ENCODE assay signal across 8 cellular contexts in genomic region chr14:52730708-52731111, GRCh38. TPM values are rescaled to one million over a fixed set of nuclear protein-coding genes. Genes with fewer than 3 reads are reported as not detected.
DNase-seq lines count a peak whose midpoint lies in the region; ATAC-seq, FAIRE-seq and TF ChIP-seq lines count a peak whose summit lies in the region.

No MANE protein-coding gene starts in this region.

- H2BK12ac ChIP-seq in H9 (ENCODE audit: insufficient read length, low read depth, low read length): no peak overlapping the region
- H2BK12ac ChIP-seq in neuronal stem cell (ENCODE audit: low read length): no peak overlapping the region

- POLR2A ChIA-PET in endothelial cell of umbilical vein (lab: Charles Lee): interaction anchor here (1.0 kb wide), 1 partner anchor 30 kb away, joined by 4 read pairs; no protein-coding TSS in a partner anchor

- H3T11ph ChIP-seq in H9 (ENCODE audit: low read length): no peak overlapping the region

- peaks cover 25 to 47% of the 10 kb centered on the region in 2 experiments for H3K4me1 Mint-ChIP-seq in H9

- H3K9me1 ChIP-seq in endothelial cell of umbilical vein (replicated peaks; ENCODE audit: control insufficient read depth, extremely low read depth, insufficient read depth, low read length): no peaks in the 10 kb centered on the region

- H3K23me2 ChIP-seq in H9 (ENCODE audit: insufficient read length, low read depth, low read length, poor library complexity, severe bottlenecking): peaks cover 5% of the 10 kb centered on the region

- H4K8ac ChIP-seq in H9 (replicated peaks; ENCODE audit: insufficient read length, low read depth, low read length) (no peak overlapping the region), neuronal stem cell (ENCODE audit: low read depth, low read length) (no peak overlapping the region)

- H4K5ac ChIP-seq in H9 (ENCODE audit: insufficient read length, low read depth, low read length): no peak overlapping the region

- H3K4me2 ChIP-seq in H9 (ENCODE audit: insufficient read depth, insufficient read length, low read length) (peak overlapping the region; percentile 78), endothelial cell of umbilical vein (ENCODE audit: insufficient read depth, low read length) (peak overlapping the region; percentile 92), neuronal stem cell (ENCODE audit: insufficient read depth, low read length, poor library complexity, severe bottlenecking) (peak overlapping the region; percentile 61)

- peak overlapping the region; percentile 50 to 98 (median 88) for H3K4me3 ChIP-seq in endothelial cell of umbilical vein (replicated peaks in 1 of 3; ENCODE audit: insufficient read depth in 1 of 3, low read depth in 1 of 3, low read length in 3 of 3)
- peak overlapping the region; percentile 99 for H3K4me3 ChIP-seq in neuronal stem cell (ENCODE audit: low read length in 2 of 2)

- peak overlapping the region; percentile 27 for H2AFZ ChIP-seq in H9 (ENCODE audit: low read length)
- H2AFZ ChIP-seq in endothelial cell of umbilical vein (ENCODE audit: low read depth, low read length): peak overlapping the region; percentile 85
- peak overlapping the region; percentile 99 for H2AFZ ChIP-seq in neuronal stem cell (ENCODE audit: low read length)

- dilution Hi-C loops in endothelial cell of umbilical vein (cut with MboI; ENCODE audit: extremely low pct_ligation_motif_present, low sequenced_read_pairs): no loop called here

- peak overlapping the region; percentile 85 for H3K9ac ChIP-seq in H9 (ENCODE audit: extremely low read depth, insufficient read length, low read length)
- H3K9ac ChIP-seq in endothelial cell of umbilical vein (replicated peaks; ENCODE audit: extremely low read depth, insufficient read depth, low read length): peak overlapping the region; percentile 70
- H3K9ac ChIP-seq in neuronal stem cell (ENCODE audit: low read depth, low read length, poor library complexity): peak overlapping the region; percentile 98

- H3K56ac ChIP-seq in H9 (ENCODE audit: insufficient read length, low read depth, low read length): no peak overlapping the region

- H2BK15ac ChIP-seq in H9 (ENCODE audit: low read depth, low read length) (no peak overlapping the region), neuronal stem cell (ENCODE audit: low read length) (peak overlapping the region; percentile 96)

- H3K36me3 Mint-ChIP-seq in H9 (ENCODE audit: insufficient read depth in 1 of 3, low read depth in 3 of 3): peaks cover 18 to 48% (median 30%) of the 10 kb centered on the region in 3 experiments

- H3K79me2 ChIP-seq in H9 (ENCODE audit: insufficient read depth, low read length): no peaks in the 10 kb centered on the region; the same call in 1 of the 2 replicates
- peaks cover 16% of the 10 kb centered on the region for H3K79me2 ChIP-seq in endothelial cell of umbilical vein (ENCODE audit: control insufficient read depth, insufficient read depth, low read length)

- CTCF ChIA-PET in endothelial cell of umbilical vein (lab: Charles Lee): interaction anchor here (0.7 to 1.4 kb wide), 2 partner anchors 46 to 230 kb away, joined by 3 to 7 read pairs; no protein-coding TSS in a partner anchor

- H3K4me1 ChIP-seq in H9 (ENCODE audit: insufficient read depth, low read length): peaks cover 8% of the 10 kb centered on the region; the same call in 1 of the 2 replicates
- peaks cover 3% of the 10 kb centered on the region for H3K4me1 ChIP-seq in endothelial cell of umbilical vein (ENCODE audit: control insufficient read depth, extremely low read depth, insufficient read depth, low read length)
- peaks cover 2 to 6% of the 10 kb centered on the region in 2 donors for H3K4me1 ChIP-seq in neuronal stem cell (ENCODE audit: control insufficient read depth in 2 of 2, insufficient read depth in 1 of 2, low read depth in 1 of 2, low read length in 2 of 2)

- no peaks in the 10 kb centered on the region for H3K27me3 Mint-ChIP-seq in H9 (ENCODE audit: low read depth)

- peak overlapping the region; percentile 96 to 98 for H3K4me3 Mint-ChIP-seq in H9

- no peak overlapping the region for H4K91ac ChIP-seq in H9 (ENCODE audit: insufficient read length, low read depth, low read length)
- H4K91ac ChIP-seq in neuronal stem cell (ENCODE audit: low read depth, low read length, poor library complexity): no peak overlapping the region

- H2BK20ac ChIP-seq in H9 (ENCODE audit: low read depth, low read length, poor library complexity, severe bottlenecking): no peak overlapping the region

- H3K27ac Mint-ChIP-seq in H9: peak overlapping the region; percentile 96 to 99 (median 98)

- H2BK5ac ChIP-seq in H9 (ENCODE audit: insufficient read length, low read length) (no peak overlapping the region), neuronal stem cell (ENCODE audit: low read length) (no peak overlapping the region)

- H3K27me3 ChIP-seq in H9 (ENCODE audit: insufficient read depth, low read length): no peaks in the 10 kb centered on the region
- H3K27me3 ChIP-seq in endothelial cell of umbilical vein (ENCODE audit: control insufficient read depth in 2 of 2, insufficient read depth in 2 of 2, low read length in 2 of 2): no peaks in the 10 kb centered on the region
- no peaks in the 10 kb centered on the region for H3K27me3 ChIP-seq in neuronal stem cell (ENCODE audit: control insufficient read depth in 3 of 3, insufficient read depth in 3 of 3, low read depth in 1 of 3, low read length in 3 of 3)

- H4K20me1 ChIP-seq in H9 (ENCODE audit: control insufficient read depth, insufficient read depth, insufficient read length) (no peaks in the 10 kb centered on the region), endothelial cell of umbilical vein (replicated peaks; ENCODE audit: control insufficient read depth, extremely low read depth, insufficient read depth, low read length) (no peaks in the 10 kb centered on the region)

- FAIRE-seq in endothelial cell of umbilical vein (lab: Jason Lieb, UNC): no peak

- H3K14ac ChIP-seq in H9 (ENCODE audit: insufficient read depth, low read length) (peak overlapping the region; percentile 81), neuronal stem cell (ENCODE audit: low read length) (no peak overlapping the region)

- H3K36me3 ChIP-seq in endothelial cell of umbilical vein (ENCODE audit: control insufficient read depth in 2 of 2, extremely low read depth in 1 of 2, insufficient read depth in 2 of 2, low read length in 2 of 2) (peaks cover 0 to 6% of the 10 kb centered on the region in 2 experiments), neuronal stem cell (replicated peaks in 1 of 2; ENCODE audit: control insufficient read depth in 2 of 2, insufficient read depth in 2 of 2, low read length in 2 of 2) (peaks cover 6 to 71% of the 10 kb centered on the region in 2 donors)

- no peak for TF ChIP-seq POLR2A in endothelial cell of umbilical vein (IDR thresholded peaks at IDR 0.05; ENCODE audit: low read depth, low read length)

- no peak for DNase-seq in H9
- DNase-seq in RKO (ENCODE audit: low spot score): peak; percentile 44
- DNase-seq in endothelial cell of umbilical vein (ENCODE audit: low read depth, low spot score): peak; percentile 61
- DNase-seq in neuronal stem cell (ENCODE audit: low spot score): no peak
- DNase-seq in NCI-H2227 treated with DMSO at 0.1 percent for 48 hours (lab: John Stamatoyannopoulos, UW): no peak
- DNase-seq in stimulated activated CD4-positive, alpha-beta T cell treated with anti-CD3 and anti-CD28 coated beads, Interleukin-2, amount 100 ng/mL, for 24 hours: no peak

- BruUV-seq in endothelial cell of umbilical vein (replicated peaks; lab: Mats Ljungman, UMichigan): no TSS peak

- H3K9me3 Mint-ChIP-seq in H9: no peaks in the 10 kb centered on the region

- ATAC-seq in GM19395 (IDR thresholded peaks at IDR 0.05; ENCODE audit: unreplicated experiment) (no peak), HG02981 (IDR thresholded peaks at IDR 0.05; ENCODE audit: unreplicated experiment) (no peak)

- no peak for TF ChIP-seq CTCF in H9 (conservative IDR thresholded peaks at IDR 0.05)
- no peak for TF ChIP-seq CTCF in endothelial cell of umbilical vein (IDR thresholded peaks at IDR 0.05; ENCODE audit: extremely low read depth in 1 of 2, insufficient read depth in 1 of 2, low read depth in 1 of 2, low read length in 2 of 2)

- H3K18ac ChIP-seq in H9 (ENCODE audit: insufficient read length, low read depth, low read length) (no peak overlapping the region), neuronal stem cell (ENCODE audit: low read length) (peak overlapping the region; percentile 99)

- H2BK120ac ChIP-seq in H9 (ENCODE audit: low read depth, low read length, poor library complexity, severe bottlenecking) (no peak overlapping the region), neuronal stem cell (ENCODE audit: low read depth, low read length) (no peak overlapping the region)

- no CpG with 5 or more reads among the region's 11 CpGs for WGBS in H9 (ENCODE audit: extremely low coverage, insufficient read length, low lambda C conversion rate)
- no CpG with 5 or more reads among the region's 11 CpGs for WGBS in neuronal stem cell (ENCODE audit: extremely low coverage in 2 of 2, insufficient read length in 2 of 2, insufficient replicate concordance in 1 of 2), 2 donors

- H3K27ac ChIP-seq in H9 (ENCODE audit: insufficient read length, low read depth, low read length) (no peak overlapping the region), endothelial cell of umbilical vein (ENCODE audit: insufficient read depth, low read depth, low read length) (peak overlapping the region; percentile 29), neuronal stem cell (replicated peaks; ENCODE audit: low read length) (peak overlapping the region; percentile 83)

- H3K23ac ChIP-seq in H9 (ENCODE audit: insufficient read length, low read depth, low read length) (no peak overlapping the region), neuronal stem cell (ENCODE audit: low read depth, low read length, poor library complexity) (no peak overlapping the region)

- H3K4ac ChIP-seq in H9 (ENCODE audit: low read depth, low read length) (no peak overlapping the region), neuronal stem cell (ENCODE audit: low read length) (no peak overlapping the region)

- no peak overlapping the region for H2AK5ac ChIP-seq in H9 (ENCODE audit: insufficient read length, low read length)
- H2AK5ac ChIP-seq in neuronal stem cell (ENCODE audit: low read depth, low read length): no peak overlapping the region

- H3K79me1 ChIP-seq in H9 (ENCODE audit: insufficient read depth, low read depth, low read length, poor library complexity, severe bottlenecking) (no peaks in the 10 kb centered on the region), neuronal stem cell (ENCODE audit: low read depth, low read length) (peaks cover 4% of the 10 kb centered on the region)

- no peaks in the 10 kb centered on the region for H3K9me3 ChIP-seq in H9 (ENCODE audit: control insufficient read depth, low read depth, low read length)
- H3K9me3 ChIP-seq in endothelial cell of umbilical vein (replicated peaks; ENCODE audit: control insufficient read depth, insufficient read depth, low read length): no peaks in the 10 kb centered on the region
- H3K9me3 ChIP-seq in neuronal stem cell (replicated peaks in 1 of 2; ENCODE audit: control insufficient read depth in 2 of 2, insufficient read depth in 1 of 2, low read depth in 1 of 2, low read length in 2 of 2): peaks cover 2 to 11% of the 10 kb centered on the region in 2 donors

- intact Hi-C loops in endothelial cell of umbilical vein (cut with micrococcal nuclease): loop anchor here (1.0 to 5.0 kb wide), 5 partner anchors 24 to 576 kb away; partner anchors contain the start of genes FERMT2, GPR137C, PSMC6 and TXNDC16

RNA-seq across cellular contexts. Expression of gene STYX, which starts 0.7 kb away (rescaled TPM):
- total RNA-seq in H9 (2021): 24.0 and 26.9 TPM in 2 replicates
- total RNA-seq in endothelial cell of umbilical vein: 21.0 and 21.3 TPM in 2 replicates
- 5.3 and 6.2 TPM in 2 replicates for polyA plus RNA-seq in endothelial cell of umbilical vein
- 6.3 and 6.4 TPM in 2 replicates for polyA plus RNA-seq in endothelial cell of umbilical vein (2011; cell fraction: cytosol; rRNA removed)
- 4.8 and 5.8 TPM in 2 replicates for polyA plus RNA-seq in endothelial cell of umbilical vein (2011; cell fraction: nucleus; rRNA removed)
- 7.6 and 10.4 TPM in 2 replicates for polyA plus RNA-seq in endothelial cell of umbilical vein (2012)
- polyA minus RNA-seq in endothelial cell of umbilical vein: 8.6 and 9.2 TPM in 2 replicates
- polyA minus RNA-seq in endothelial cell of umbilical vein (2011; cell fraction: cytosol; rRNA and poly(A)+ RNA removed): 6.2 TPM
- 5.6 and 7.6 TPM in 2 replicates for polyA minus RNA-seq in endothelial cell of umbilical vein (2011; cell fraction: nucleus; rRNA and poly(A)+ RNA removed)
- 20.6 TPM for polyA plus RNA-seq in neuronal stem cell (2013, experiment 1 of 2)
- 20.9 TPM for polyA plus RNA-seq in neuronal stem cell (2013, experiment 2 of 2)

RNA-seq across cellular contexts. Expression of gene PSMC6, which starts 23.7 kb away (rescaled TPM):
- total RNA-seq in H9 (2021) (98.1 and 103 TPM in 2 replicates), endothelial cell of umbilical vein (92.1 and 103 TPM in 2 replicates)
- 25.9 and 44.0 TPM in 2 replicates for polyA plus RNA-seq in endothelial cell of umbilical vein
- polyA plus RNA-seq in endothelial cell of umbilical vein (2011; cell fraction: cytosol; rRNA removed): 50.7 and 56.9 TPM in 2 replicates
- 103 and 160 TPM in 2 replicates for polyA plus RNA-seq in endothelial cell of umbilical vein (2011; cell fraction: nucleus; rRNA removed)
- 64.9 and 104 TPM in 2 replicates for polyA plus RNA-seq in endothelial cell of umbilical vein (2012)
- 58.7 and 75.2 TPM in 2 replicates for polyA minus RNA-seq in endothelial cell of umbilical vein
- 47.8 TPM for polyA minus RNA-seq in endothelial cell of umbilical vein (2011; cell fraction: cytosol; rRNA and poly(A)+ RNA removed)
- polyA minus RNA-seq in endothelial cell of umbilical vein (2011; cell fraction: nucleus; rRNA and poly(A)+ RNA removed): 97.6 and 149 TPM in 2 replicates
- polyA plus RNA-seq in neuronal stem cell (2013, experiment 1 of 2): 94.3 TPM
- polyA plus RNA-seq in neuronal stem cell (2013, experiment 2 of 2): 98.9 TPM

RNA-seq across cellular contexts. Expression of gene ERO1A, which starts 35.4 kb away (rescaled TPM):
- 37.1 and 41.5 TPM in 2 replicates for total RNA-seq in H9 (2021)
- total RNA-seq in endothelial cell of umbilical vein: 71.4 and 76.8 TPM in 2 replicates
- polyA plus RNA-seq in endothelial cell of umbilical vein: 17.0 and 20.7 TPM in 2 replicates
- polyA plus RNA-seq in endothelial cell of umbilical vein (2011; cell fraction: cytosol; rRNA removed): 23.5 and 24.0 TPM in 2 replicates
- polyA plus RNA-seq in endothelial cell of umbilical vein (2011; cell fraction: nucleus; rRNA removed): 19.1 and 23.8 TPM in 2 replicates
- 25.9 and 36.8 TPM in 2 replicates for polyA plus RNA-seq in endothelial cell of umbilical vein (2012)
- polyA minus RNA-seq in endothelial cell of umbilical vein: 16.6 and 25.3 TPM in 2 replicates
- polyA minus RNA-seq in endothelial cell of umbilical vein (2011; cell fraction: cytosol; rRNA and poly(A)+ RNA removed): 24.3 TPM
- 19.1 and 28.9 TPM in 2 replicates for polyA minus RNA-seq in endothelial cell of umbilical vein (2011; cell fraction: nucleus; rRNA and poly(A)+ RNA removed)
- 35.3 TPM for polyA plus RNA-seq in neuronal stem cell (2013, experiment 1 of 2)
- 35.8 TPM for polyA plus RNA-seq in neuronal stem cell (2013, experiment 2 of 2)

Comparison
In these comparisons a context has a peak if more than half of its experiments do, and no peak if none do; other contexts are left out.
1. DNase-seq: peak in RKO (single experiment) and endothelial cell of umbilical vein (single experiment); none in H9 (single experiment), neuronal stem cell (single experiment), NCI-H2227 treated with DMSO at 0.1 percent for 48 hours (single experiment) and stimulated activated CD4-positive, alpha-beta T cell treated with anti-CD3 and anti-CD28 coated beads, Interleukin-2, amount 100 ng/mL, for 24 hours (0 of 2).
2. H2AFZ ChIP-seq: peak in every context shown above with its lines; median percentile 99 in neuronal stem cell; 85 in endothelial cell of umbilical vein; 27 in H9.
3. Peak in every context shown above with its lines, with median percentiles within 50 percentile points of each other: H3K4me2 ChIP-seq and H3K9ac ChIP-seq.